ENCODE assay signal across 8 cellular contexts in the genomic region with DNA sequence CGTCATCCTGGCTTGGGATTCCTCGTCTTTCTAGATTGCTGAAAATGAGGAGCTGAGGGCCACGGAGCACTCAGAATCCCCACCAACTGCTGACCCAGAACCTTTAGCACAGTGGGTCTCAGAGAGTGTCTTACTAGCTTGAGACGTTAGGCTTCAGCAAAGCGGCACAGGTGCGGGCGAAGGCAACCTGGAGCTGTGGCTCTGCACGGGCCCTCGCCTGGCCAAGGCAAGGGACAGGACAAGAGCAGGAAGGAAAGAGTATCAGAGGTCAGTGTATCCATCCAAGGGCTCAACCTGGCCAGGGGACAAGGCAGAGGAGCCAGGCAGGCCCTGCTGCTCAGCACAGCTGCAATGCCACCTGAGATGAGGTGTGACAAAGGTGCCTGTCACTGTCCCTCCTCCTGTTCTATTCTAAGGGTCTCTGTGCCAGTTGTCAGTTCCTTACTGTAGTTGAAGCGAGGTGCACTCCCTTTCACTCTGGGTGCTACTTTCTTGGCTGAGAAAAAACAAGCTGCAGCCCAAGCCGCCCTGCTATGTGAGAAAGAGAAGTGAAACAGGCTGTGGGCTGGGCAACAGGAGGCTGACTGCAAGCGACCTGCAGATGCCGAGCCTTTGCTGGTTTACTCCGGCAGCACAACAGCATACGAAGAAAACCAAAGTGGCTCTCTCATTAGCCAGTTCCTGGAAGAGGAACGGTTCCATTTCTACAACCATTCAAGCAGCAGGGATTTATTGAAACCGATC. TPM values are rescaled to one million over a fixed set of nuclear protein-coding genes. Genes with fewer than 3 reads are reported as not detected.
A peak's percentile ranks its signal among the peaks of the same experiment; 100 is the strongest.
DNase-seq lines count a peak whose midpoint lies in the region; ATAC-seq, FAIRE-seq and TF ChIP-seq lines count a peak whose summit lies in the region.

No MANE protein-coding gene starts in this region.

- H3K4me3 ChIP-seq in stomach (no peak overlapping the region), WERI-Rb-1 (ENCODE audit: low read depth, low read length) (no peak overlapping the region)

- ATAC-seq in HG02571 (IDR thresholded peaks at IDR 0.05; ENCODE audit: unreplicated experiment): peak; percentile 91

- peak overlapping the region in 1 of 5 donors; percentile 34 for H3K27ac ChIP-seq in stomach
- no peak overlapping the region for H3K27ac ChIP-seq in WERI-Rb-1

- H3K9me3 ChIP-seq in stomach (no peaks in the 10 kb centered on the region), WERI-Rb-1 (ENCODE audit: severe bottlenecking) (no peaks in the 10 kb centered on the region)

- TF ChIP-seq CTCF in stomach (IDR thresholded peaks at IDR 0.05) (no peak), glutamatergic neuron (IDR thresholded peaks at IDR 0.05; ENCODE audit: partially characterized antibody, unreplicated experiment) (no peak), WERI-Rb-1 (IDR thresholded peaks at IDR 0.05; ENCODE audit: low read depth, low read length) (no peak)

- H3K36me3 Mint-ChIP-seq in dendritic cell treated with granulocyte-macrophage colony-stimulating factor and Interleukin-4, amounts not matched to agents 40 ng/mL and 50 ng/mL, for 4 days (ENCODE audit: low read depth): no peaks in the 10 kb centered on the region
- H3K36me3 Mint-ChIP-seq in glutamatergic neuron (ENCODE audit: unreplicated experiment): no peaks in the 10 kb centered on the region

- peaks cover 4 to 35% (median 18%) of the 10 kb centered on the region in 4 donors for H3K4me1 ChIP-seq in stomach

- intact Hi-C loops in dendritic cell treated with granulocyte-macrophage colony-stimulating factor and Interleukin-4, amounts not matched to agents 40 ng/mL and 50 ng/mL, for 4 days (cut with micrococcal nuclease): loop anchor here (2.0 kb wide), 2 partner anchors 21 to 33 kb away; a partner anchor contains a TSS
- intact Hi-C loops in stomach (cut with DNase I; ENCODE audit: low total_unique reads): no loop called here

- peak; percentile 71 for DNase-seq in GM18507 (ENCODE audit: extremely low spot score, insufficient read length, low read depth)
- peak; percentile 75 to 81 for DNase-seq in NOMO-1 (lab: John Stamatoyannopoulos, UW; ENCODE audit: unreplicated experiment in 2 of 2)
- peak; percentile 43 for DNase-seq in stomach
- DNase-seq in NCI-H345 treated with DMSO at 0.1 percent for 48 hours (lab: John Stamatoyannopoulos, UW; ENCODE audit: unreplicated experiment): no peak
- DNase-seq in glutamatergic neuron: no peak
- no peak for DNase-seq in WERI-Rb-1

- no peak for TF ChIP-seq EP300 in stomach (IDR thresholded peaks at IDR 0.05)

- peak overlapping the region; percentile 62 for H3K4me3 Mint-ChIP-seq in dendritic cell treated with granulocyte-macrophage colony-stimulating factor and Interleukin-4, amounts not matched to agents 40 ng/mL and 50 ng/mL, for 4 days
- no peak overlapping the region for H3K4me3 Mint-ChIP-seq in glutamatergic neuron (ENCODE audit: unreplicated experiment)

- no peaks in the 10 kb centered on the region for H3K27me3 ChIP-seq in stomach
- no peaks in the 10 kb centered on the region for H3K27me3 ChIP-seq in WERI-Rb-1 (ENCODE audit: insufficient read depth, low read depth, severe bottlenecking)

- WGBS in stomach, 5 donors: 79 to 86% (median 81%) methylated on average over 17 of the region's 17 CpGs

- peaks cover 3% of the 10 kb centered on the region for H3K9me3 Mint-ChIP-seq in dendritic cell treated with granulocyte-macrophage colony-stimulating factor and Interleukin-4, amounts not matched to agents 40 ng/mL and 50 ng/mL, for 4 days
- peaks cover 5% of the 10 kb centered on the region for H3K9me3 Mint-ChIP-seq in glutamatergic neuron (ENCODE audit: unreplicated experiment)

- peaks cover 84% of the 10 kb centered on the region for H3K4me1 Mint-ChIP-seq in dendritic cell treated with granulocyte-macrophage colony-stimulating factor and Interleukin-4, amounts not matched to agents 40 ng/mL and 50 ng/mL, for 4 days (ENCODE audit: low read depth)
- H3K4me1 Mint-ChIP-seq in glutamatergic neuron (ENCODE audit: low read depth, unreplicated experiment): no peaks in the 10 kb centered on the region

- no peak for TF ChIP-seq POLR2A in stomach (IDR thresholded peaks at IDR 0.05)

- FAIRE-seq in GM18507 (lab: Jason Lieb, UNC): peak; percentile 95

- H3K27me3 Mint-ChIP-seq in dendritic cell treated with granulocyte-macrophage colony-stimulating factor and Interleukin-4, amounts not matched to agents 40 ng/mL and 50 ng/mL, for 4 days: peaks cover 5% of the 10 kb centered on the region
- peaks cover 2% of the 10 kb centered on the region for H3K27me3 Mint-ChIP-seq in glutamatergic neuron (ENCODE audit: unreplicated experiment)

- H3K27ac Mint-ChIP-seq in dendritic cell treated with granulocyte-macrophage colony-stimulating factor and Interleukin-4, amounts not matched to agents 40 ng/mL and 50 ng/mL, for 4 days: peak overlapping the region; percentile 99
- no peak overlapping the region for H3K27ac Mint-ChIP-seq in glutamatergic neuron (ENCODE audit: unreplicated experiment)

- H3K36me3 ChIP-seq in stomach: no peaks in the 10 kb centered on the region
- no peaks in the 10 kb centered on the region for H3K36me3 ChIP-seq in WERI-Rb-1

RNA-seq across cellular contexts. Expression of a gene that starts 33.3 kb away (rescaled TPM):
- total RNA-seq in stomach: 10 to 100 TPM; 13.0 to 49.8 (median 24.6) TPM
- 1 to 10 TPM; 2.3 to 6.9 (median 3.4) TPM for polyA plus RNA-seq in stomach
- total RNA-seq in glutamatergic neuron (ENCODE audit: unreplicated experiment): 25.4 TPM

Comparison
In these comparisons a context has a peak if more than half of its experiments do, and no peak if none do; other contexts are left out.
1. DNase-seq: peak in GM18507 (single experiment), NOMO-1 (2 of 2) and stomach (single experiment); none in NCI-H345 treated with DMSO at 0.1 percent for 48 hours (single experiment), glutamatergic neuron (single experiment) and WERI-Rb-1 (single experiment).